ENCODE assay signal across 1 cellular context in genomic region chr2:101500175-101500574, GRCh38.
TF ChIP-seq lines count a peak whose summit lies in the region.

No MANE protein-coding gene starts in this region.

TF ChIP-seq in IMR-90, 13 proteins besides CTCF, POLR2A, EP300 and RAD21 (continued from another document):
- TF ChIP-seq USF2 (IDR thresholded peaks at IDR 0.05; ENCODE audit: low read depth, low read length) (no peak), RCOR1 (IDR thresholded peaks at IDR 0.05; ENCODE audit: insufficient replicate concordance, low read length) (no peak), MXI1 (IDR thresholded peaks at IDR 0.05; ENCODE audit: borderline replicate concordance, low read depth, low read length) (no peak), CEBPB (IDR thresholded peaks at IDR 0.05; ENCODE audit: low read depth, low read length) (no peak)
